In genomic region chr9:92620870-92621269, GRCh38 we compare ENCODE assay signal across 1 cellular context.
TF ChIP-seq lines count a peak whose summit lies in the region.

No MANE protein-coding gene starts in this region.

TF ChIP-seq in HepG2, 621 proteins besides CTCF, POLR2A, EP300 and RAD21:
- TF ChIP-seq ATM (IDR thresholded peaks at IDR 0.05; ENCODE audit: borderline replicate concordance) (no peak), ZNF605 (CRISPR knock-in tag; IDR thresholded peaks at IDR 0.05) (no peak), REXO4 (CRISPR knock-in tag; IDR thresholded peaks at IDR 0.05; ENCODE audit: borderline replicate concordance) (no peak), ZNF563 (CRISPR knock-in tag; IDR thresholded peaks at IDR 0.05) (no peak), ATRX (CRISPR knock-in tag; IDR thresholded peaks at IDR 0.05; ENCODE audit: borderline replicate concordance) (no peak), ZNF766 (CRISPR knock-in tag; IDR thresholded peaks at IDR 0.05; ENCODE audit: borderline replicate concordance) (no peak), ZNF703 (CRISPR knock-in tag; IDR thresholded peaks at IDR 0.05; ENCODE audit: borderline replicate concordance) (no peak), SIN3A (IDR thresholded peaks at IDR 0.05; ENCODE audit: borderline replicate concordance, low read depth, low read length) (no peak), ZNF282 (IDR thresholded peaks at IDR 0.05; ENCODE audit: partially characterized antibody) (no peak), ZFAT (CRISPR knock-in tag; conservative IDR thresholded peaks at IDR 0.05) (no peak), MYC (CRISPR knock-in tag; IDR thresholded peaks at IDR 0.05; ENCODE audit: borderline replicate concordance) (no peak), ZNF777 (CRISPR knock-in tag; IDR thresholded peaks at IDR 0.05) (no peak), MTA3 (CRISPR knock-in tag; IDR thresholded peaks at IDR 0.05) (no peak), ZNF574 (CRISPR knock-in tag; IDR thresholded peaks at IDR 0.05) (no peak), ZFP36L1 (CRISPR knock-in tag; IDR thresholded peaks at IDR 0.05) (no peak), IRF2 (CRISPR knock-in tag; IDR thresholded peaks at IDR 0.05) (no peak), MEF2D (CRISPR knock-in tag; IDR thresholded peaks at IDR 0.05) (no peak), KDM2A (CRISPR knock-in tag; IDR thresholded peaks at IDR 0.05; ENCODE audit: borderline replicate concordance, low read depth) (no peak), MTA1 (CRISPR knock-in tag; IDR thresholded peaks at IDR 0.05; ENCODE audit: borderline replicate concordance) (no peak)
